25 cellular contexts compared by ENCODE assay signal in genomic region chr3:1528621-1529020, GRCh38.
"Had no signal": no experiment of that assay in that cellular context is flagged by ENCODE, and none has a peak within 500 bp of the region (broad histone marks: within the 10 kb centered on the region; RNA-seq: fewer than 3 reads in every experiment).

No MANE protein-coding gene starts in this region.

- H3K27ac ChIP-seq: brain microvascular endothelial cell, coronary artery, dorsolateral prefrontal cortex, WERI-Rb-1 had no signal

- H3K36me3 ChIP-seq: brain microvascular endothelial cell, WERI-Rb-1 had no signal

- H3K27me3 ChIP-seq: brain microvascular endothelial cell had no signal

- DNase-seq: activated B cell treated with CpG ODN at 0.5 μM for 24 hours; activated CD4-positive, alpha-beta T cell treated with anti-CD3 and anti-CD28 coated beads for 48 hours; activated CD4-positive, alpha-beta T cell treated with anti-CD3 and anti-CD28 coated beads, Interleukin-2, amount 50 U/mL, for 1 hour; activated CD4-positive, alpha-beta T cell treated with anti-CD3 and anti-CD28 coated beads, Interleukin-2, amount 50 U/mL, for 48 hours; activated CD8-positive, alpha-beta memory T cell treated with anti-CD3 and anti-CD28 coated beads for 24 hours; activated CD8-positive, alpha-beta T cell treated with anti-CD3 and anti-CD28 coated beads for 36 hours; activated effector memory CD4-positive, alpha-beta T cell treated with Interleukin-2 at 50 U/mL for 16 hours; activated gamma-delta T cell treated with Interleukin-2 at 50 U/mL for 16 hours; activated naive CD4-positive, alpha-beta T cell treated with anti-CD3 and anti-CD28 coated beads, Interleukin-2, amount 50 U/mL, for 16 hours; activated naive CD4-positive, alpha-beta T cell treated with Interleukin-2 at 50 U/mL for 16 hours; activated T-cell treated with anti-CD3 and anti-CD28 coated beads, Interleukin-2, amount 50 U/mL, for 4 hours; amniotic stem cell; anterior cingulate cortex; brain microvascular endothelial cell; dorsolateral prefrontal cortex; effector memory CD4-positive, alpha-beta T cell; endodermal cell; foreskin fibroblast; head of caudate nucleus; T-helper 2 cell; WERI-Rb-1 had no signal

- ATAC-seq: activated CD4-positive, CD25-positive, alpha-beta regulatory T cell treated with anti-CD3 and anti-CD28 coated beads, Interleukin-2, amount 50 U/mL, for 24 hours; activated CD8-positive, alpha-beta T cell treated with anti-CD3 and anti-CD28 coated beads for 36 hours; activated T-cell treated with anti-CD3 and anti-CD28 coated beads, Interleukin-2, amount 50 U/mL, for 4 hours; activated T-helper 17 cell treated with anti-CD3 and anti-CD28 coated beads, Interleukin-2, amount 50 U/mL, for 72 hours; esophagus mucosa had no signal

- H3K4me3 ChIP-seq: coronary artery, dorsolateral prefrontal cortex had no signal
